8 cellular contexts compared by ENCODE assay signal in the genomic region with DNA sequence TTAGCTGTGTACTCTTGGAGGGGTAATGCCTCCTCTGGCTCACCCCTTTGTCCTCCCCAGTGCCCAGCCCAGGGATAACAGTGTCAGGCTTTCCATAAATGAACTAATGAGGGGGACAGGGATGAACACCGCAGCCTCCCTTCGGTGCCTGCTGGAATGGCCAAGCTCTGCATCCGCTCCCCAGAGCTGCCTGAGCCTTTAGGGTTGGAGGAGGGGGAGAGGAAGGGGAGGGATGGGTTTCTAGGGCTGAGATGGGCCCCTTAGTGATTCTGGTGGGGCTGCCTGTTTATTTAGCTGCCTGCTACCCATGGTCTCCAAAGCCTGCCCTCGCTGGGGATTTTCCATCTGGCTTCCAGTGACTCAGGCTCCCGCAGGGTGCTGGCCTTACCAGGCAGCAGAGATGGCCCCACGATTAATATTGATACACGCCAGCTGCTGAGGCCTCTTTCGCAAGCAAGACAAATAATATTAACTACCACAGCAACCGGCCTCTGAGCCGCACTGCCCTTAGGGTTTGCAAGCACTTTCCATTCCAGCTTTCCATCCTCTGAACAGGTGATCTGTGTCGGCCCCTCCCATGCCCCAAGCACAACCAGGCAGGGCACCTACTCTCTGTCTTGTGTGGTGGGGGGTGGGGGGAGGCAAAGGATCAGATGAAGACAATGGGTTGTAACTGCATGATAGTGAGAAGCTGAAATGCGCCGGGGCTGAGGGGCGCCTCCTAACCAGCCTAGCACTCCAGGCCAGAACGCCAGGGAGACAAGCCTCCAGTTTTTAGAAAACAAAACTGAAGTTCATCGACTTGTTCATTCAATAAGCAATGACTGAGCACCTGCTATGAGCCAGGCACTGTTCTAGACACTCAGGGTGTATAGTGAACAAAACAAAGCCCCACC. TPM values are rescaled to one million over a fixed set of nuclear protein-coding genes. Genes with fewer than 3 reads are reported as not detected.
A peak's percentile ranks its signal among the peaks of the same experiment; 100 is the strongest.
DNase-seq lines count a peak whose midpoint lies in the region; ATAC-seq, FAIRE-seq and TF ChIP-seq lines count a peak whose summit lies in the region.

No MANE protein-coding gene starts in this region.

- DNase-seq in EH (ENCODE audit: low read depth) (peak; percentile 74), NCI-H2196 treated with DMSO at 0.1 percent for 48 hours (lab: John Stamatoyannopoulos, UW; ENCODE audit: unreplicated experiment) (peak; percentile 53), coronary artery (ENCODE audit: low spot score) (peak; percentile 64), pancreas (peak in 2 of 6 donors; percentile 18 to 49), GM13977 (ENCODE audit: low spot score) (no peak)
- no peak for DNase-seq in activated CD4-positive, alpha-beta T cell treated with anti-CD3 and anti-CD28 coated beads, Interleukin-2, amount 50 U/mL, for 48 hours
- DNase-seq in stimulated activated naive CD8-positive, alpha-beta T cell treated with anti-CD3 and anti-CD28 coated beads, Interleukin-15, amount 100 ng/mL, for 72 hours, result no peak

- no peaks in the 10 kb centered on the region for H3K4me1 ChIP-seq in pancreas

- in situ Hi-C loops in GM13977 (cut with MboI; ENCODE audit: low pct_unique_long_range_greater_than_20kb, low sequenced_read_pairs, unreplicated experiment), result no loop called here

- peaks cover 24% of the 10 kb centered on the region for H3K27me3 Mint-ChIP-seq in stimulated activated naive CD8-positive, alpha-beta T cell treated with anti-CD3 and anti-CD28 coated beads, Interleukin-15, amount 100 ng/mL, for 72 hours

- no peak overlapping the region for H3K4me3 Mint-ChIP-seq in stimulated activated naive CD8-positive, alpha-beta T cell treated with anti-CD3 and anti-CD28 coated beads, Interleukin-15, amount 100 ng/mL, for 72 hours

- no peak for FAIRE-seq in pancreas (lab: Jason Lieb, UNC)

- H3K4me3 ChIP-seq in coronary artery, result no peak overlapping the region
- H3K4me3 ChIP-seq in pancreas, result no peak overlapping the region

- H3K27me3 ChIP-seq in pancreas, result no peaks in the 10 kb centered on the region

- no peaks in the 10 kb centered on the region for H3K9me3 Mint-ChIP-seq in stimulated activated naive CD8-positive, alpha-beta T cell treated with anti-CD3 and anti-CD28 coated beads, Interleukin-15, amount 100 ng/mL, for 72 hours

- H3K9me3 ChIP-seq in pancreas, result no peaks in the 10 kb centered on the region

- ATAC-seq in pancreas (peak in 3 of 4 donors; percentile 42 to 71 (median 65)), GM18907 (IDR thresholded peaks at IDR 0.05; ENCODE audit: unreplicated experiment) (no peak)
- ATAC-seq in stimulated activated naive CD8-positive, alpha-beta T cell treated with anti-CD3 and anti-CD28 coated beads, Interleukin-15, amount 100 ng/mL, for 72 hours, result no peak

- peak overlapping the region in 1 of 2 donors; percentile 75 for H3K27ac Mint-ChIP-seq in stimulated activated naive CD8-positive, alpha-beta T cell treated with anti-CD3 and anti-CD28 coated beads, Interleukin-15, amount 100 ng/mL, for 72 hours

- intact Hi-C loops in pancreas (cut with DNase I), result loop anchor here in 2 of 3 donors (10.0 kb wide), 3 partner anchors 91 to 329 kb away; no protein-coding TSS in a partner anchor

- H3K27ac ChIP-seq in coronary artery (no peak overlapping the region), pancreas (peak overlapping the region in 1 of 4 donors; percentile 17)

- H3K4me1 Mint-ChIP-seq in stimulated activated naive CD8-positive, alpha-beta T cell treated with anti-CD3 and anti-CD28 coated beads, Interleukin-15, amount 100 ng/mL, for 72 hours, result peaks cover 4% of the 10 kb centered on the region

- no peaks in the 10 kb centered on the region for H3K36me3 ChIP-seq in pancreas

- WGBS in pancreas, 2 donors, result 55 to 58% methylated on average over 16 of the region's 16 CpGs

- TF ChIP-seq CTCF in coronary artery (IDR thresholded peaks at IDR 0.05) (no peak), pancreas (IDR thresholded peaks at IDR 0.05) (no peak), GM13977 (IDR thresholded peaks at IDR 0.05; ENCODE audit: extremely low read depth, insufficient read depth, missing control alignments) (no peak)

RNA-seq across cellular contexts. Expression of gene C14orf132, which starts 56.7 kb away (rescaled TPM):
- total RNA-seq in pancreas, result 1 to 10 TPM; 1.5 to 6.7 (median 3.4) TPM
- polyA plus RNA-seq in pancreas, result 10 to 100 TPM in 1 of 2 donors, 1 to 10 TPM in 1; 3.5 to 11.7 TPM

Comparison
In these comparisons a context has a peak if more than half of its experiments do, and no peak if none do; other contexts are left out.
1. DNase-seq: peak in EH (single experiment), NCI-H2196 treated with DMSO at 0.1 percent for 48 hours (single experiment) and coronary artery (single experiment); none in GM13977 (single experiment), activated CD4-positive, alpha-beta T cell treated with anti-CD3 and anti-CD28 coated beads, Interleukin-2, amount 50 U/mL, for 48 hours (0 of 2) and stimulated activated naive CD8-positive, alpha-beta T cell treated with anti-CD3 and anti-CD28 coated beads, Interleukin-15, amount 100 ng/mL, for 72 hours (0 of 2).
2. ATAC-seq: peak in pancreas (3 of 4); none in GM18907 (single experiment) and stimulated activated naive CD8-positive, alpha-beta T cell treated with anti-CD3 and anti-CD28 coated beads, Interleukin-15, amount 100 ng/mL, for 72 hours (single experiment).